ENCODE assay signal across 7 cellular contexts in the genomic region with DNA sequence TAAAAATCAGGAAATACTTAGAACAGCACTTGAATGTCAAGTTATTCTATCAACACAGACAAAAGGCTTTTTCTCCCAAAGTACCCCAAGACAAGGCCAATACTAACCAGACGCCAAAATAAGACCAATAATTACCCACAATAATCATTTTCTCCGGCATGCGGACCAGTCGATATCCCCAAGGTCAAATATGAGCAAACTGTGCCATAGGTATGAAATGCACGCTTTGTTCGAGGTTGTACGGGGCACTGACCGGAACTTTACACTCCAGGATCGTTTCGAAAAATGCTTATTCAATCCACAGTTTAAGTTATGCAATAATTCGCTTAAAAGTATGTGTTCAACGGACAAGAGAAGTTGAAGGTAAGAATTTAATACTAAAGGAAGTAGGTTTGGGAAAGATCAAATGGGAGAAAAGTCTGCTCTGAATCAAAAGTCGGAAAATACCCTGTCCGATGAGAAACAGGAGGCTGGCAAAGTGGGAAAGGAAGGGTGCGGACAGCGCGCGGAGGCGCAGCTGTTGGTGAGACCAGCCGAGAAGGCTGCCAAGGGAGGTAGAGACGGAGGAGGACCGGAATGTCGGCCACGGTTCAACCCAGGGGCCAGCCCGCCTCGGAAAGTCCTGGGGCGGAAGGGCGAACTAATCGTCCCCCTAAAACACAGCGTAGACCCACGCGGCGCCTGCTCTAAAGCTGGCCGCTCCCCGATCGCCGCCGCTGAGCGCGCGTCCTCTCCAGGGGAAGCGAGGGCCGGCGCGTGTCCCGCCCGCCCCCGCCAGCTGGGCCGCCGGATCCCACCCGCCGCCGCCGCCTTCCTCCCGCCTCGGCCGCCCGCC. TPM values are rescaled to one million over a fixed set of nuclear protein-coding genes. Genes with fewer than 3 reads are reported as not detected.
DNase-seq lines count a peak whose midpoint lies in the region; ATAC-seq, FAIRE-seq and TF ChIP-seq lines count a peak whose summit lies in the region.

No MANE protein-coding gene starts in this region.

- WGBS in spleen, 5 donors: 0 to 1% (median 0%) methylated on average over 27 to 58 of the region's 58 CpGs

- FAIRE-seq in bronchial epithelial cell (lab: Jason Lieb, UNC) (no peak), islet of Langerhans (lab: Jason Lieb, UNC) (peak; percentile 45)

- H3K9me2 ChIP-seq in OCI-LY1 (ENCODE audit: low read depth, low read length): no peaks in the 10 kb centered on the region

- H3K9me3 ChIP-seq in ES-I3 (ENCODE audit: control insufficient read depth, insufficient read depth, low read length) (no peaks in the 10 kb centered on the region), OCI-LY1 (ENCODE audit: low read length) (peaks cover 7% of the 10 kb centered on the region; the same call in 1 of the 2 replicates), spleen (peaks cover 0 to 12% (median 10%) of the 10 kb centered on the region in 8 donors)

- peak; percentile 0 for ATAC-seq in GM19468 (IDR thresholded peaks at IDR 0.05; ENCODE audit: extremely low read depth, unreplicated experiment)
- ATAC-seq in HG03521 (IDR thresholded peaks at IDR 0.05; ENCODE audit: unreplicated experiment): peak; percentile 31

- H3K27me3 ChIP-seq in OCI-LY1 (ENCODE audit: insufficient read depth, low read length) (no peaks in the 10 kb centered on the region), bronchial epithelial cell (ENCODE audit: control insufficient read depth, insufficient read depth, low read length) (no peaks in the 10 kb centered on the region), spleen (replicated peaks in 1 of 7) (no peaks in the 10 kb centered on the region)

- no peaks in the 10 kb centered on the region for H4K20me1 ChIP-seq in OCI-LY1 (ENCODE audit: insufficient read depth, low read length)

- H2AFZ ChIP-seq in OCI-LY1 (ENCODE audit: low read length): no peak overlapping the region

- H3K4me3 ChIP-seq in OCI-LY1 (ENCODE audit: low read depth, low read length, poor library complexity, severe bottlenecking) (peak overlapping the region; percentile 79), bronchial epithelial cell (ENCODE audit: low read depth, low read length) (peak overlapping the region; percentile 76), spleen (peak overlapping the region; percentile 78 to 88 (median 82))

- peak overlapping the region; percentile 76 for H3K9ac ChIP-seq in ES-I3 (ENCODE audit: low read depth, low read length)
- H3K9ac ChIP-seq in OCI-LY1 (ENCODE audit: low read length): peak overlapping the region; percentile 78

- H3K27ac ChIP-seq in OCI-LY1 (ENCODE audit: low read depth, low read length, poor library complexity, severe bottlenecking) (peak overlapping the region; percentile 29), spleen (peak overlapping the region; percentile 95 to 99 (median 98))

- H3K4me1 ChIP-seq in ES-I3 (ENCODE audit: insufficient read depth, low read length) (peaks cover 8% of the 10 kb centered on the region), OCI-LY1 (ENCODE audit: insufficient read depth, low read length, severe bottlenecking) (peaks cover 35% of the 10 kb centered on the region), spleen (peaks cover 35 to 64% (median 55%) of the 10 kb centered on the region in 6 donors)

- no peak for TF ChIP-seq CTCF in OCI-LY1 (IDR thresholded peaks at IDR 0.05; ENCODE audit: low read length)
- no peak for TF ChIP-seq CTCF in bronchial epithelial cell (IDR thresholded peaks at IDR 0.05; ENCODE audit: insufficient read depth, low read length, severe bottlenecking)
- peak in 1 of 11 experiments; percentile 11 for TF ChIP-seq CTCF in spleen (IDR thresholded peaks at IDR 0.05 in 8 of 11, conservative IDR thresholded peaks at IDR 0.05 in 3 of 11)

- intact Hi-C loops in spleen (cut with DNase I; ENCODE audit: low total_unique reads): no loop called here

- H3K79me2 ChIP-seq in OCI-LY1 (ENCODE audit: insufficient read depth, low read length): peaks cover 34% of the 10 kb centered on the region

- H3F3A ChIP-seq in OCI-LY1 (ENCODE audit: insufficient read depth, low read length): no peaks in the 10 kb centered on the region

- peak; percentile 34 for DNase-seq in bronchial epithelial cell (ENCODE audit: low read depth)
- no peak for DNase-seq in spleen

- no peaks in the 10 kb centered on the region for H3K36me3 ChIP-seq in ES-I3 (ENCODE audit: insufficient read depth, low read length)
- peaks cover 12% of the 10 kb centered on the region; the same call in 1 of the 2 replicates for H3K36me3 ChIP-seq in OCI-LY1 (ENCODE audit: insufficient read depth, low read length)
- H3K36me3 ChIP-seq in bronchial epithelial cell (ENCODE audit: control insufficient read depth, insufficient read depth, low read length): peaks cover 2% of the 10 kb centered on the region
- H3K36me3 ChIP-seq in spleen: peaks cover 0 to 25% (median 4%) of the 10 kb centered on the region in 6 donors

- TF ChIP-seq POLR2A in spleen (IDR thresholded peaks at IDR 0.05): no peak

- H3K4me2 ChIP-seq in OCI-LY1 (ENCODE audit: low read length): peak overlapping the region; percentile 91

RNA-seq across cellular contexts. Expression of a gene that starts 0.8 kb away (rescaled TPM):
- total RNA-seq in bronchial epithelial cell: 0.26 and 0.38 TPM in 2 replicates
- total RNA-seq in spleen: 1 to 10 TPM; 1.4 to 3.0 (median 1.9) TPM
- polyA plus RNA-seq in spleen: 1 to 10 TPM in 1 of 3 donors, under 1 TPM in 2; 0.67 to 1.0 (median 0.83) TPM

RNA-seq across cellular contexts. Expression of a gene that starts 1.0 kb away (rescaled TPM):
- total RNA-seq in bronchial epithelial cell: 8.4 and 14.5 TPM in 2 replicates
- total RNA-seq in spleen: 100 to 1,000 TPM in 2 of 7 donors, 10 to 100 TPM in 5; 56.5 to 121 (median 81.7) TPM
- 100 to 1,000 TPM in 2 of 3 donors, 10 to 100 TPM in 1; 98.2 to 162 (median 146) TPM for polyA plus RNA-seq in spleen

RNA-seq across cellular contexts. Expression of a gene that starts 26.3 kb away (rescaled TPM):
- total RNA-seq in bronchial epithelial cell: 31.6 and 41.5 TPM in 2 replicates
- total RNA-seq in spleen: 10 to 100 TPM; 22.4 to 54.8 (median 26.5) TPM
- polyA plus RNA-seq in spleen: 10 to 100 TPM; 28.7 to 38.1 (median 29.8) TPM
